10 cellular contexts compared by ENCODE assay signal in genomic region chr2:65204461-65205230, GRCh38. TPM values are rescaled to one million over a fixed set of nuclear protein-coding genes. Genes with fewer than 3 reads are reported as not detected.
A peak's percentile ranks its signal among the peaks of the same experiment; 100 is the strongest.
DNase-seq lines count a peak whose midpoint lies in the region; TF ChIP-seq lines count a peak whose summit lies in the region.
"Had no signal": no experiment of that assay in that cellular context is flagged by ENCODE, and none has a peak within 500 bp of the region (broad histone marks: within the 10 kb centered on the region; RNA-seq: fewer than 3 reads in every experiment).

No MANE protein-coding gene starts in this region.

- H3K36me3 ChIP-seq in breast epithelium (no peaks in the 10 kb centered on the region), osteoblast (ENCODE audit: insufficient read depth, low read length) (no peaks in the 10 kb centered on the region)

- intact Hi-C loops in breast epithelium (cut with DNase I; ENCODE audit: low total_unique reads) = no loop called here

- no peaks in the 10 kb centered on the region for H4K20me1 ChIP-seq in osteoblast (ENCODE audit: insufficient read depth, low read length)

- TF ChIP-seq CTCF in breast epithelium (IDR thresholded peaks at IDR 0.05) (no peak), osteoblast (IDR thresholded peaks at IDR 0.05; ENCODE audit: extremely low read depth, low read depth, low read length) (no peak)

- H3K27ac ChIP-seq in breast epithelium (no peak overlapping the region), osteoblast (ENCODE audit: low read depth, low read length) (no peak overlapping the region)
- H3K27ac ChIP-seq: KMS-11 had no signal

- peak; percentile 8 for DNase-seq in activated CD4-positive, alpha-beta T cell treated with anti-CD3 and anti-CD28 coated beads for 48 hours
- DNase-seq in activated CD4-positive, alpha-beta T cell treated with anti-CD3 and anti-CD28 coated beads, Interleukin-2, amount 50 U/mL, for 4 hours = no peak
- DNase-seq in MV-4-11 (lab: John Stamatoyannopoulos, UW) = peak; percentile 76
- no peak for DNase-seq in breast epithelium (ENCODE audit: low spot score in 2 of 2)
- no peak for DNase-seq in osteoblast (ENCODE audit: insufficient read length, low spot score, missing footprints)
- DNase-seq in inferior parietal cortex (ENCODE audit: extremely low spot score) = no peak
- DNase-seq in AG20443 (ENCODE audit: low spot score) = no peak
- no peak for DNase-seq in pons (ENCODE audit: low spot score)
- DNase-seq: activated CD8-positive, alpha-beta T cell treated with anti-CD3 and anti-CD28 coated beads, Interleukin-2, amount 10 ng/mL, durations not matched to agents 7 days and 5 days had no signal

- H3K4me3 ChIP-seq in breast epithelium (peak overlapping the region in 2 of 3 donors; percentile 23 to 45), osteoblast (ENCODE audit: insufficient read depth, low read length) (peak overlapping the region; percentile 40)

- H3K9me3 ChIP-seq in breast epithelium (no peaks in the 10 kb centered on the region), osteoblast (ENCODE audit: low read depth, low read length) (no peaks in the 10 kb centered on the region)

- no peak for TF ChIP-seq POLR2A in breast epithelium (IDR thresholded peaks at IDR 0.05)

- H3K4me2 ChIP-seq in osteoblast (ENCODE audit: insufficient read depth, low read length) = no peak overlapping the region
- H3K4me2 ChIP-seq: KMS-11 had no signal

- H3K4me1 ChIP-seq in breast epithelium = no peaks in the 10 kb centered on the region
- H3K4me1 ChIP-seq in osteoblast (ENCODE audit: insufficient read depth, low read length) = peaks cover 8% of the 10 kb centered on the region

- H3K27me3 ChIP-seq in breast epithelium (no peaks in the 10 kb centered on the region), osteoblast (ENCODE audit: insufficient read depth, low read length) (no peaks in the 10 kb centered on the region)

- no peak overlapping the region for H2AFZ ChIP-seq in osteoblast (ENCODE audit: low read length)

- no peaks in the 10 kb centered on the region for H3K79me2 ChIP-seq in osteoblast (ENCODE audit: insufficient read depth, low read length)

RNA-seq across cellular contexts. Expression of gene ACTR2, which starts 23.0 kb away (rescaled TPM):
- total RNA-seq in breast epithelium (10 to 100 TPM; 74.7 to 98.4 (median 75.1) TPM), osteoblast (110 and 114 TPM in 2 replicates)

Comparison
In these comparisons a context has a peak if more than half of its experiments do, and no peak if none do; other contexts are left out.
1. DNase-seq: peak in activated CD4-positive, alpha-beta T cell treated with anti-CD3 and anti-CD28 coated beads for 48 hours (single experiment) and MV-4-11 (single experiment); none in activated CD4-positive, alpha-beta T cell treated with anti-CD3 and anti-CD28 coated beads, Interleukin-2, amount 50 U/mL, for 4 hours (0 of 2), breast epithelium (0 of 2), osteoblast (single experiment), inferior parietal cortex (single experiment), AG20443 (single experiment) and pons (single experiment).